In the genomic region with DNA sequence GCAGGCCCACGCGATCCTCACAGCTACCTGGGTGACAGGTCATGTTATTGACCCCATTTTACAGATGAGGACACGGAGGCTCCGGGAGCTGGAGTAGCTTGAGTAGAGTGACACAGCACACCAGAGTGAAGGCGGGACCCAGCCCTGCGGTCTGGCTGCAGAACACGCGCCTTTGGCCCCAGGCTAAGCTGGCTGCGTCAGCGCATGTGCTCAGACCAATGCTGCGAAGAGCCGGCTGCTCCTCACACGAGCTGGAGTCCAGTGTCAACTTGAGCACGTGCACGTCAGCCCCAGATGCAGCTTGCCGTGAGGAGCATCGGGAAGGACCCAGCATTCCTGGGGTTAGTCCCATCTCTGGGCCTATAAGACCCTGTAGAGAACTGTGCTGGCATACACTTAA, we compare ENCODE assay signal across 12 cellular contexts. TPM values are rescaled to one million over a fixed set of nuclear protein-coding genes. Genes with fewer than 3 reads are reported as not detected.
A peak's percentile ranks its signal among the peaks of the same experiment; 100 is the strongest.
DNase-seq lines count a peak whose midpoint lies in the region; ATAC-seq, FAIRE-seq and TF ChIP-seq lines count a peak whose summit lies in the region.
"Had no signal": no experiment of that assay in that cellular context is flagged by ENCODE, and none has a peak within 500 bp of the region (broad histone marks: within the 10 kb centered on the region; RNA-seq: fewer than 3 reads in every experiment).

No MANE protein-coding gene starts in this region.

- H3K4me3 Mint-ChIP-seq in CD8-positive, alpha-beta memory T cell = no peak overlapping the region
- H3K4me3 Mint-ChIP-seq: CD8-positive, alpha-beta T cell had no signal

- H3K36me3 Mint-ChIP-seq in CD8-positive, alpha-beta memory T cell = peaks cover 0 to 2% (median 0%) of the 10 kb centered on the region in 3 donors
- H3K36me3 Mint-ChIP-seq: CD8-positive, alpha-beta T cell had no signal

- H3K27me3 Mint-ChIP-seq in CD8-positive, alpha-beta memory T cell = peaks cover 0 to 4% of the 10 kb centered on the region in 2 donors

- no peak overlapping the region for H3K4me3 ChIP-seq in CD8-positive, alpha-beta memory T cell (ENCODE audit: low read length)
- no peak overlapping the region for H3K4me3 ChIP-seq in gastrocnemius medialis

- H3K27ac Mint-ChIP-seq in CD8-positive, alpha-beta memory T cell = no peak overlapping the region
- H3K27ac Mint-ChIP-seq: CD8-positive, alpha-beta T cell had no signal

- no peaks in the 10 kb centered on the region for H3K4me1 ChIP-seq in CD8-positive, alpha-beta memory T cell (ENCODE audit: insufficient read depth, low read length)
- peaks cover 0 to 11% of the 10 kb centered on the region in 2 donors for H3K4me1 ChIP-seq in gastrocnemius medialis

- peak in 1 of 2 donors; percentile 24 for ATAC-seq in gastrocnemius medialis
- ATAC-seq in GM18873 (IDR thresholded peaks at IDR 0.05; ENCODE audit: low FRiP score, unreplicated experiment) = no peak
- ATAC-seq: CD8-positive, alpha-beta T cell had no signal

- no peak for TF ChIP-seq CTCF in gastrocnemius medialis (IDR thresholded peaks at IDR 0.05 in 4 of 5, conservative IDR thresholded peaks at IDR 0.05 in 1 of 5)

- CTCF ChIA-PET in CD8-positive, alpha-beta memory T cell (lab: Charles Lee) = no interaction called here

- intact Hi-C loops in gastrocnemius medialis (cut with DNase I; ENCODE audit: low total_unique reads) = no loop called here

- no peaks in the 10 kb centered on the region for H3K9me3 ChIP-seq in CD8-positive, alpha-beta memory T cell (ENCODE audit: low read length)
- H3K9me3 ChIP-seq in gastrocnemius medialis = no peaks in the 10 kb centered on the region

- FAIRE-seq in RCC 7860 (lab: Jason Lieb, UNC) = no peak

- in situ Hi-C loops in gastrocnemius medialis (cut with MboI; ENCODE audit: low sequenced_read_pairs in 4 of 4) = no loop called here

- POLR2A ChIA-PET in CD8-positive, alpha-beta memory T cell (lab: Charles Lee) = no interaction called here

- H3K36me3 ChIP-seq in CD8-positive, alpha-beta memory T cell (ENCODE audit: insufficient read depth, low read length) = no peaks in the 10 kb centered on the region
- no peaks in the 10 kb centered on the region for H3K36me3 ChIP-seq in gastrocnemius medialis

- H3K4me1 Mint-ChIP-seq in CD8-positive, alpha-beta memory T cell = peaks cover 0 to 15% (median 11%) of the 10 kb centered on the region in 3 donors

- H3K9me3 Mint-ChIP-seq in CD8-positive, alpha-beta memory T cell = no peaks in the 10 kb centered on the region
- H3K9me3 Mint-ChIP-seq: CD8-positive, alpha-beta T cell had no signal

- peak overlapping the region; percentile 47 for H3K27ac ChIP-seq in CD8-positive, alpha-beta memory T cell (ENCODE audit: low read depth, low read length)
- peak overlapping the region; percentile 25 to 65 (median 62) for H3K27ac ChIP-seq in gastrocnemius medialis

- no peak for DNase-seq in CD8-positive, alpha-beta memory T cell
- DNase-seq in NCI-H2196 (lab: John Stamatoyannopoulos, UW; ENCODE audit: unreplicated experiment) = peak; percentile 84
- DNase-seq in fibroblast of gingiva (ENCODE audit: low read depth) = peak; percentile 77
- peak in 1 of 2 donors; percentile 57 for DNase-seq in gastrocnemius medialis
- no peak for DNase-seq in RCC 7860 (ENCODE audit: low spot score)
- no peak for DNase-seq in germinal center (ENCODE audit: low spot score)
- DNase-seq in cerebellar cortex (ENCODE audit: low spot score) = no peak
- DNase-seq: CD8-positive, alpha-beta T cell; occipital lobe; SIG-M5; stimulated activated CD4-positive, alpha-beta T cell treated with anti-CD3 and anti-CD28 coated beads, Interleukin-15, amount 100 ng/mL, for 24 hours had no signal

- H3K27me3 ChIP-seq in CD8-positive, alpha-beta memory T cell (ENCODE audit: insufficient read depth, low read length, poor library complexity, severe bottlenecking) = no peaks in the 10 kb centered on the region
- H3K27me3 ChIP-seq in gastrocnemius medialis = peaks cover 0 to 17% (median 6%) of the 10 kb centered on the region in 3 donors

- TF ChIP-seq POLR2A in gastrocnemius medialis (IDR thresholded peaks at IDR 0.05) = no peak

RNA-seq across cellular contexts. Expression of gene SCUBE1, which starts 49.9 kb away (rescaled TPM):
- total RNA-seq in CD8-positive, alpha-beta memory T cell = under 1 TPM; 0.07 to 0.33 TPM
- not detected for polyA plus RNA-seq in CD8-positive, alpha-beta memory T cell
- under 1 TPM; 0.20 to 0.55 (median 0.41) TPM for total RNA-seq in gastrocnemius medialis
- total RNA-seq: CD8-positive, alpha-beta T cell had no signal

Comparison
In these comparisons a context has a peak if more than half of its experiments do, and no peak if none do; other contexts are left out.
1. DNase-seq: peak in NCI-H2196 (single experiment) and fibroblast of gingiva (single experiment); none in CD8-positive, alpha-beta memory T cell (0 of 5), RCC 7860 (single experiment), germinal center (single experiment) and cerebellar cortex (single experiment).